13 cellular contexts compared by ENCODE assay signal in the genomic region with DNA sequence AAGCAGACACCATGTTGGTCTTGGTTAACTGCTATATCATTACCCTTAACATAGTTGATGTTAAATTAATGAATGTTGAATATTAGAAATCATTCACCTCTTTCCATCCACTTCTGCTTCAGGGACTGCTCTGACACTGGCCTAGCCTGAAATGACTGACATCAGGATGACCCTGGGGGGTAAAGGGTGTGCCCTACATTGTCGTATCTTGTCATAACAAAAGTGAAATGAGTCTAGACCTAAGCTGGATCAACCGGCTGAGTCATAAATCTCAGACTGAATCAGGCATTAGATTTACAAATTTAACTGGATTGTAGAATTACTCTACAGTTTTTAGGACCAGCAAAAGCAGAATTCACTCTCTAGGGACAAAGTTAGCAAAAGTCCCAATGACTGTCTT. TPM values are rescaled to one million over a fixed set of nuclear protein-coding genes. Genes with fewer than 3 reads are reported as not detected.
DNase-seq lines count a peak whose midpoint lies in the region; ATAC-seq, FAIRE-seq and TF ChIP-seq lines count a peak whose summit lies in the region.
"Had no signal": no experiment of that assay in that cellular context is flagged by ENCODE, and none has a peak within 500 bp of the region (broad histone marks: within the 10 kb centered on the region; RNA-seq: fewer than 3 reads in every experiment).

No MANE protein-coding gene starts in this region.

- TF ChIP-seq EP300 in GM12878 (IDR thresholded peaks at IDR 0.05; ENCODE audit: borderline replicate concordance in 1 of 2, control insufficient read depth in 1 of 2, low read depth in 2 of 2, low read length in 2 of 2): no peak

- no peaks in the 10 kb centered on the region for H3K9me3 ChIP-seq in GM12878 (replicated peaks; ENCODE audit: control insufficient read depth, insufficient read depth, low read length)
- no peaks in the 10 kb centered on the region for H3K9me3 ChIP-seq in esophagus squamous epithelium

- SMC1A ChIA-PET in GM12878 (lab: Charles Lee; ENCODE audit: uncharacterized antibody, unreplicated experiment): no interaction called here

- DNase-seq in Daoy (ENCODE audit: low read depth) (peak; percentile 77), GM12878 (ENCODE audit: low read depth, low spot score) (no peak), epidermal melanocyte (ENCODE audit: insufficient read length, low spot score) (no peak), esophagus squamous epithelium (lab: John Stamatoyannopoulos, UW) (no peak), RKO (ENCODE audit: low spot score) (no peak), D341Med (ENCODE audit: low spot score) (no peak)
- DNase-seq: activated CD4-positive, CD25-positive, alpha-beta regulatory T cell treated with anti-CD3 and anti-CD28 coated beads, Interleukin-2, amount 50 U/mL, for 72 hours; Calu3; NCI-H510A; stimulated activated CD4-positive, alpha-beta T cell treated with anti-CD3 and anti-CD28 coated beads, Interleukin-12 subunit alpha, Interleukin-12 subunit beta, amount 100 ng/mL, for 4 hours had no signal

- no peak for TF ChIP-seq RAD21 in GM12878 (IDR thresholded peaks at IDR 0.05; ENCODE audit: insufficient read depth, low read depth, low read length)

- CTCF ChIA-PET in GM12878 (lab: Yijun Ruan, JAX): no interaction called here

- H3K4me1 ChIP-seq in GM12878 (ENCODE audit: control insufficient read depth, insufficient read depth, low read length) (no peaks in the 10 kb centered on the region), esophagus squamous epithelium (peaks cover 0 to 23% (median 4%) of the 10 kb centered on the region in 3 donors)

- no peak overlapping the region for H3K4me2 ChIP-seq in GM12878 (ENCODE audit: control insufficient read depth, insufficient read depth)

- H3K36me3 ChIP-seq in GM12878 (ENCODE audit: control insufficient read depth in 2 of 2, insufficient read depth in 2 of 2, low read length in 1 of 2): no peaks in the 10 kb centered on the region
- no peaks in the 10 kb centered on the region for H3K36me3 ChIP-seq in esophagus squamous epithelium

- no peak overlapping the region for H3K9ac ChIP-seq in GM12878 (ENCODE audit: control insufficient read depth, insufficient read depth, low read length)

- 30% methylated on average over 2 of the region's 2 CpGs for WGBS in GM12878 (ENCODE audit: insufficient coverage, insufficient replicate concordance, low lambda C conversion rate, missing lambda C conversion rate)
- 20 to 30% methylated on average over 2 of the region's 2 CpGs for WGBS in esophagus squamous epithelium, 2 donors

- H2AFZ ChIP-seq in GM12878 (ENCODE audit: control insufficient read depth, low read depth, low read length): no peak overlapping the region

- in situ Hi-C loops in GM12878 (cut with MboI): no loop called here

- intact Hi-C loops in GM12878 (cut with micrococcal nuclease; ENCODE audit: unreplicated experiment) (no loop called here), esophagus squamous epithelium (cut with DNase I) (loop anchor here (10.0 kb wide), 1 partner anchor 342 kb away; a partner anchor contains a TSS)

- RAD21 ChIA-PET in GM12878 (lab: Charles Lee; ENCODE audit: unreplicated experiment): no interaction called here

- no peak overlapping the region for H3K27ac ChIP-seq in GM12878 (ENCODE audit: control insufficient read depth, insufficient read depth)
- no peak overlapping the region for H3K27ac ChIP-seq in esophagus squamous epithelium

- peak; percentile 92 for ATAC-seq in GM19452 (IDR thresholded peaks at IDR 0.05; ENCODE audit: unreplicated experiment)
- peak; percentile 83 for ATAC-seq in HG03097 (IDR thresholded peaks at IDR 0.05; ENCODE audit: low FRiP score, unreplicated experiment)
- peak; percentile 70; the same call in 2 of the 3 replicates for ATAC-seq in GM12878

- no peaks in the 10 kb centered on the region for H3K27me3 ChIP-seq in GM12878 (replicated peaks in 1 of 2; ENCODE audit: control insufficient read depth in 2 of 2, insufficient read depth in 2 of 2, low read length in 1 of 2)
- H3K27me3 ChIP-seq in esophagus squamous epithelium: no peaks in the 10 kb centered on the region

- TF ChIP-seq CTCF in GM12878 (IDR thresholded peaks at IDR 0.05 in 2 of 3, conservative IDR thresholded peaks at IDR 0.05 in 1 of 3; ENCODE audit: control insufficient read depth in 2 of 3, extremely low read depth in 1 of 3, insufficient read depth in 1 of 3, low read depth in 3 of 3, low read length in 3 of 3): no peak
- TF ChIP-seq CTCF in esophagus squamous epithelium (IDR thresholded peaks at IDR 0.05): no peak

- no peaks in the 10 kb centered on the region for H4K20me1 ChIP-seq in GM12878 (ENCODE audit: control insufficient read depth, insufficient read depth)

- TF ChIP-seq POLR2A in GM12878 (IDR thresholded peaks at IDR 0.05; ENCODE audit: low read depth, low read length) (no peak), esophagus squamous epithelium (IDR thresholded peaks at IDR 0.05) (no peak)

- H3K4me3 ChIP-seq in GM12878: no peak overlapping the region
- no peak overlapping the region for H3K4me3 ChIP-seq in esophagus squamous epithelium
- H3K4me3 ChIP-seq: lung had no signal

- H3K79me2 ChIP-seq in GM12878 (ENCODE audit: control insufficient read depth, insufficient read depth, low read length): no peaks in the 10 kb centered on the region

- no peak for FAIRE-seq in GM12878 (lab: Jason Lieb, UNC)

- POLR2A ChIA-PET in GM12878 (lab: Charles Lee): no interaction called here

- BruUV-seq in GM12878 (replicated peaks; lab: Mats Ljungman, UMichigan): no TSS peak

TF ChIP-seq in GM12878, 131 proteins besides CTCF, POLR2A, EP300 and RAD21:
- no peak for TF ChIP-seq RFX5 (IDR thresholded peaks at IDR 0.05; ENCODE audit: low read depth, low read length)
- TF ChIP-seq ETV6 (conservative IDR thresholded peaks at IDR 0.05 in 1 of 2, IDR thresholded peaks at IDR 0.05 in 1 of 2; ENCODE audit: borderline replicate concordance in 1 of 2, low read depth in 1 of 2): peak in 1 of 2 experiments; percentile 28; a peak in 1 of 4 replicates
- TF ChIP-seq POLR2AphosphoS2 (IDR thresholded peaks at IDR 0.05; ENCODE audit: low read depth, low read length): no peak
- TF ChIP-seq SRF (IDR thresholded peaks at IDR 0.05; ENCODE audit: low read depth in 2 of 2, low read length in 2 of 2): 0 out of 4 replicates have a peak, but pooled peaks of 1 of the 2 experiments have one; percentile 14
- TF ChIP-seq, protein P1, sequence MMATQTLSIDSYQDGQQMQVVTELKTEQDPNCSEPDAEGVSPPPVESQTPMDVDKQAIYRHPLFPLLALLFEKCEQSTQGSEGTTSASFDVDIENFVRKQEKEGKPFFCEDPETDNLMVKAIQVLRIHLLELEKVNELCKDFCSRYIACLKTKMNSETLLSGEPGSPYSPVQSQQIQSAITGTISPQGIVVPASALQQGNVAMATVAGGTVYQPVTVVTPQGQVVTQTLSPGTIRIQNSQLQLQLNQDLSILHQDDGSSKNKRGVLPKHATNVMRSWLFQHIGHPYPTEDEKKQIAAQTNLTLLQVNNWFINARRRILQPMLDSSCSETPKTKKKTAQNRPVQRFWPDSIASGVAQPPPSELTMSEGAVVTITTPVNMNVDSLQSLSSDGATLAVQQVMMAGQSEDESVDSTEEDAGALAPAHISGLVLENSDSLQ (IDR thresholded peaks at IDR 0.05): 0 out of 2 replicates have a peak, but pooled peaks have one; percentile 25
- TF ChIP-seq, protein P2, sequence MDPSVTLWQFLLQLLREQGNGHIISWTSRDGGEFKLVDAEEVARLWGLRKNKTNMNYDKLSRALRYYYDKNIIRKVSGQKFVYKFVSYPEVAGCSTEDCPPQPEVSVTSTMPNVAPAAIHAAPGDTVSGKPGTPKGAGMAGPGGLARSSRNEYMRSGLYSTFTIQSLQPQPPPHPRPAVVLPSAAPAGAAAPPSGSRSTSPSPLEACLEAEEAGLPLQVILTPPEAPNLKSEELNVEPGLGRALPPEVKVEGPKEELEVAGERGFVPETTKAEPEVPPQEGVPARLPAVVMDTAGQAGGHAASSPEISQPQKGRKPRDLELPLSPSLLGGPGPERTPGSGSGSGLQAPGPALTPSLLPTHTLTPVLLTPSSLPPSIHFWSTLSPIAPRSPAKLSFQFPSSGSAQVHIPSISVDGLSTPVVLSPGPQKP (IDR thresholded peaks at IDR 0.05; ENCODE audit: low read depth, low read length): no peak
- peak; percentile 90 for TF ChIP-seq JUNB (IDR thresholded peaks at IDR 0.05)
- TF ChIP-seq LARP7 (IDR thresholded peaks at IDR 0.05): no peak
- TF ChIP-seq EED (IDR thresholded peaks at IDR 0.05; ENCODE audit: low read depth): 0 out of 2 replicates have a peak, but pooled peaks have one; percentile 58
- TF ChIP-seq CREM (IDR thresholded peaks at IDR 0.05; ENCODE audit: low read depth): peak; percentile 37; the same call in 1 of the 2 replicates
- 0 out of 2 replicates have a peak, but pooled peaks have one; percentile 30 for TF ChIP-seq NFIC (IDR thresholded peaks at IDR 0.05; ENCODE audit: low read depth, low read length)
TF ChIP-seq in GM12878: peak in this region for 7.

RNA-seq across cellular contexts. Expression of a gene that starts 35.3 kb away (rescaled TPM):
- 7.4 and 12.1 TPM in 2 replicates for total RNA-seq in Daoy (2014; rRNA removed; shearing (Covaris generic))
- total RNA-seq in GM12878 (2013; cell fraction: nucleolus; rRNA removed): 56.7 and 58.4 TPM in 2 replicates
- total RNA-seq in GM12878 (2014; rRNA removed) (11.0 and 12.2 TPM in 2 replicates), GM12878 (2014; rRNA removed; fragmentation: Illumina TruSeq; extraction: Trizol) (8.4 and 8.8 TPM in 2 replicates), GM12878 (2021) (10.2 and 10.4 TPM in 2 replicates), esophagus squamous epithelium (10 to 100 TPM in 2 of 4 donors, 1 to 10 TPM in 2; 6.2 to 15.8 (median 9.8) TPM)
- polyA plus RNA-seq in GM12878 (2011; ENCODE audit: low read depth): 2.5 TPM
- polyA plus RNA-seq in GM12878 (2011; rRNA removed) (13.1 and 14.2 TPM in 2 replicates), GM12878 (2014; fragmentation: Illumina TruSeq; extraction: Trizol) (9.7 and 13.4 TPM in 2 replicates), GM12878 (2014; fragmentation: Nextera tagmentation; extraction: Ambion mirVana) (1 to 10 TPM; 3.9 to 4.4 TPM), GM12878 (2014; rRNA removed) (7.9 and 12.2 TPM in 2 replicates), GM12878 (2016; fragmentation: Nextera tagmentation; extraction: Ambion mirVana) (1 to 10 TPM; 9.2 TPM)
- 11.5 and 13.1 TPM in 2 replicates for polyA plus RNA-seq in GM12878 (2011; cell fraction: cytosol; rRNA removed)
- polyA plus RNA-seq in GM12878 (2011; cell fraction: nucleus; rRNA removed): 11.8 and 11.9 TPM in 2 replicates
- polyA plus RNA-seq in GM12878 (2012): 4.5 and 6.0 TPM in 2 replicates
- polyA minus RNA-seq in GM12878 (2011; rRNA and poly(A)+ RNA removed): 18.4 and 21.7 TPM in 2 replicates
- 6.3 and 6.5 TPM in 2 replicates for polyA minus RNA-seq in GM12878 (2011; cell fraction: cytosol; rRNA and poly(A)+ RNA removed)
- polyA minus RNA-seq in GM12878 (2011; cell fraction: nucleus; rRNA and poly(A)+ RNA removed): 25.4 and 44.9 TPM in 2 replicates
